ENCODE assay signal across 19 cellular contexts in genomic region chr3:16900779-16901440, GRCh38. TPM values are rescaled to one million over a fixed set of nuclear protein-coding genes. Genes with fewer than 3 reads are reported as not detected.
DNase-seq lines count a peak whose midpoint lies in the region; ATAC-seq and TF ChIP-seq lines count a peak whose summit lies in the region.
"Had no signal": no experiment of that assay in that cellular context is flagged by ENCODE, and none has a peak within 500 bp of the region (broad histone marks: within the 10 kb centered on the region; RNA-seq: fewer than 3 reads in every experiment).

No MANE protein-coding gene starts in this region.

- BruUV-seq in A673 (replicated peaks; lab: Mats Ljungman, UMichigan), result no TSS peak

- TF ChIP-seq POLR2A in suprapubic skin (IDR thresholded peaks at IDR 0.05), result no peak

- H3K4me3 ChIP-seq in right atrium auricular region (no peak overlapping the region), A673 (ENCODE audit: low read depth, low read length, poor library complexity, severe bottlenecking) (no peak overlapping the region), suprapubic skin (no peak overlapping the region)
- H3K4me3 ChIP-seq: body of pancreas, esophagus muscularis mucosa had no signal

- TF ChIP-seq EP300 in suprapubic skin (IDR thresholded peaks at IDR 0.05), result no peak

- H3K27me3 ChIP-seq in right atrium auricular region (no peaks in the 10 kb centered on the region), A673 (replicated peaks; ENCODE audit: insufficient read depth, low read depth, low read length, poor library complexity) (no peaks in the 10 kb centered on the region), suprapubic skin (no peaks in the 10 kb centered on the region)
- H3K27me3 ChIP-seq: body of pancreas, dorsolateral prefrontal cortex, esophagus muscularis mucosa had no signal

- no peak overlapping the region for H3K4me3 Mint-ChIP-seq in activated CD4-positive, alpha-beta memory T cell treated with anti-CD3 and anti-CD28 coated beads, Interleukin-2, amount 10 ng/mL, durations not matched to agents 7 days and 5 days

- intact Hi-C loops in Right ventricle myocardium superior (cut with DNase I) (no loop called here), left cardiac atrium (cut with DNase I) (no loop called here), A673 (cut with micrococcal nuclease; ENCODE audit: unreplicated experiment) (no loop called here)

- POLR2A ChIA-PET in activated CD4-positive, alpha-beta memory T cell treated with anti-CD3 and anti-CD28 coated beads, Interleukin-2, amount 10 ng/mL, durations not matched to agents 7 days and 5 days (lab: Charles Lee), result interaction anchor here (0.8 to 1.7 kb wide), 3 partner anchors 13 to 59 kb away, joined by 3 to 6 read pairs (median 4); no protein-coding TSS in a partner anchor
- POLR2A ChIA-PET in A673 (lab: Charles Lee; ENCODE audit: low non-redundant PET), result no interaction called here

- H3K9me3 Mint-ChIP-seq in activated CD4-positive, alpha-beta memory T cell treated with anti-CD3 and anti-CD28 coated beads, Interleukin-2, amount 10 ng/mL, durations not matched to agents 7 days and 5 days, result no peaks in the 10 kb centered on the region

- no peaks in the 10 kb centered on the region for H3K27me3 Mint-ChIP-seq in activated CD4-positive, alpha-beta memory T cell treated with anti-CD3 and anti-CD28 coated beads, Interleukin-2, amount 10 ng/mL, durations not matched to agents 7 days and 5 days

- ATAC-seq in Right ventricle myocardium superior (ENCODE audit: poor library complexity), result peak; percentile 34
- ATAC-seq in left cardiac atrium, result no peak
- no peak for ATAC-seq in HG03457 (IDR thresholded peaks at IDR 0.05; ENCODE audit: unreplicated experiment)
- ATAC-seq: body of pancreas had no signal

- CTCF ChIA-PET in activated CD4-positive, alpha-beta memory T cell treated with anti-CD3 and anti-CD28 coated beads, Interleukin-2, amount 10 ng/mL, durations not matched to agents 7 days and 5 days (lab: Charles Lee), result interaction anchor here (1.2 kb wide), 1 partner anchor 251 kb away, joined by 4 read pairs; no protein-coding TSS in a partner anchor
- CTCF ChIA-PET in A673 (lab: Charles Lee), result no interaction called here

- H3K4me1 ChIP-seq in right atrium auricular region, result peaks cover 0 to 83% of the 10 kb centered on the region in 2 donors
- no peaks in the 10 kb centered on the region for H3K4me1 ChIP-seq in A673 (ENCODE audit: insufficient read depth, low read length, poor library complexity, severe bottlenecking)
- peaks cover 17% of the 10 kb centered on the region for H3K4me1 ChIP-seq in suprapubic skin

- peaks cover 86% of the 10 kb centered on the region for H3K4me1 Mint-ChIP-seq in activated CD4-positive, alpha-beta memory T cell treated with anti-CD3 and anti-CD28 coated beads, Interleukin-2, amount 10 ng/mL, durations not matched to agents 7 days and 5 days

- H3K9me3 ChIP-seq in right atrium auricular region, result no peaks in the 10 kb centered on the region
- no peaks in the 10 kb centered on the region for H3K9me3 ChIP-seq in A673 (ENCODE audit: low read depth, low read length, poor library complexity, severe bottlenecking)
- H3K9me3 ChIP-seq in suprapubic skin, result no peaks in the 10 kb centered on the region
- H3K9me3 ChIP-seq: body of pancreas, esophagus muscularis mucosa had no signal

- H3K36me3 ChIP-seq in right atrium auricular region (no peaks in the 10 kb centered on the region), A673 (ENCODE audit: insufficient read depth, low read length, poor library complexity, severe bottlenecking) (no peaks in the 10 kb centered on the region), suprapubic skin (no peaks in the 10 kb centered on the region)
- H3K36me3 ChIP-seq: esophagus muscularis mucosa had no signal

- peaks cover 24% of the 10 kb centered on the region for H3K36me3 Mint-ChIP-seq in activated CD4-positive, alpha-beta memory T cell treated with anti-CD3 and anti-CD28 coated beads, Interleukin-2, amount 10 ng/mL, durations not matched to agents 7 days and 5 days (ENCODE audit: low read depth)

- DNase-seq in Right ventricle myocardium superior, result no peak
- DNase-seq in left cardiac atrium, result no peak
- DNase-seq in activated CD4-positive, alpha-beta memory T cell treated with anti-CD3 and anti-CD28 coated beads, Interleukin-2, amount 10 ng/mL, durations not matched to agents 7 days and 5 days, result no peak
- DNase-seq in right atrium auricular region (ENCODE audit: low spot score), result no peak
- no peak for DNase-seq in A673 (ENCODE audit: low spot score)
- no peak for DNase-seq in suprapubic skin (ENCODE audit: low spot score in 2 of 2)
- DNase-seq in LoVo (ENCODE audit: low spot score), result no peak
- DNase-seq: activated CD4-positive, alpha-beta T cell treated with anti-CD3 and anti-CD28 coated beads, Interleukin-2, amount 50 U/mL, for 1 hour; activated effector memory CD4-positive, alpha-beta T cell treated with Interleukin-2 at 50 U/mL for 16 hours; body of pancreas; dorsolateral prefrontal cortex; H7; mammary epithelial cell; NCI-H187 treated with DMSO at 0.1 percent for 48 hours; NCI-H510A; stimulated activated CD4-positive, alpha-beta T cell treated with anti-CD3 and anti-CD28 coated beads, Interleukin-15, amount 100 ng/mL, for 24 hours; T1000 had no signal

- WGBS in suprapubic skin, result 80% methylated on average over 4 of the region's 4 CpGs

- TF ChIP-seq CTCF in right atrium auricular region (IDR thresholded peaks at IDR 0.05), result no peak
- TF ChIP-seq CTCF in A673 (conservative IDR thresholded peaks at IDR 0.05; ENCODE audit: low read depth, low read length), result no peak
- TF ChIP-seq CTCF in suprapubic skin (IDR thresholded peaks at IDR 0.05), result no peak

- peak overlapping the region; percentile 43 to 76 for H3K27ac ChIP-seq in right atrium auricular region
- no peak overlapping the region for H3K27ac ChIP-seq in A673 (ENCODE audit: low read depth, low read length, poor library complexity, severe bottlenecking)
- H3K27ac ChIP-seq in suprapubic skin, result no peak overlapping the region
- H3K27ac ChIP-seq: esophagus muscularis mucosa had no signal

- H3K27ac Mint-ChIP-seq in activated CD4-positive, alpha-beta memory T cell treated with anti-CD3 and anti-CD28 coated beads, Interleukin-2, amount 10 ng/mL, durations not matched to agents 7 days and 5 days, result peak overlapping the region; percentile 27

RNA-seq across cellular contexts. Expression of gene PLCL2, which starts 16.2 kb away (rescaled TPM):
- total RNA-seq in Right ventricle myocardium superior (64.5 TPM), left cardiac atrium (10 to 100 TPM; 29.3 to 38.6 TPM), right atrium auricular region (10 to 100 TPM; 32.4 to 35.2 TPM), A673 (2021) (0.92 and 1.0 TPM in 2 replicates), suprapubic skin (1 to 10 TPM; 1.5 to 4.2 (median 1.9) TPM)
- 10 to 100 TPM; 38.9 to 39.8 TPM for total RNA-seq in activated CD4-positive, alpha-beta memory T cell treated with anti-CD3 and anti-CD28 coated beads, Interleukin-2, amount 10 ng/mL, durations not matched to agents 7 days and 5 days

Comparison
In these comparisons a context has a peak if more than half of its experiments do, and no peak if none do; other contexts are left out.
1. H3K27ac ChIP-seq: peak in right atrium auricular region (2 of 2); none in A673 (single experiment) and suprapubic skin (single experiment).
2. RNA of gene PLCL2, which starts 16.2 kb away (total RNA-seq): 64.5 TPM in Right ventricle myocardium superior (single experiment), 38.9 to 39.8 TPM in activated CD4-positive, alpha-beta memory T cell treated with anti-CD3 and anti-CD28 coated beads, Interleukin-2, amount 10 ng/mL, durations not matched to agents 7 days and 5 days, 29.3 to 38.6 TPM in left cardiac atrium and 32.4 to 35.2 TPM in right atrium auricular region; 1.5 to 4.2 TPM in suprapubic skin and 0.92 to 1.0 TPM in A673; every median in the first group is over 4 times any median in the second.